9 cellular contexts compared by ENCODE assay signal in genomic region chr4:110163327-110164070, GRCh38. TPM values are rescaled to one million over a fixed set of nuclear protein-coding genes. Genes with fewer than 3 reads are reported as not detected.
A peak's percentile ranks its signal among the peaks of the same experiment; 100 is the strongest.
DNase-seq lines count a peak whose midpoint lies in the region; ATAC-seq, FAIRE-seq and TF ChIP-seq lines count a peak whose summit lies in the region.
"Had no signal": no experiment of that assay in that cellular context is flagged by ENCODE, and none has a peak within 500 bp of the region (broad histone marks: within the 10 kb centered on the region; RNA-seq: fewer than 3 reads in every experiment).

No MANE protein-coding gene starts in this region.

- peaks cover 30% of the 10 kb centered on the region for H3K4me1 ChIP-seq in CD4-positive, alpha-beta memory T cell (ENCODE audit: insufficient read depth, low read length)
- H3K4me1 ChIP-seq in Loucy (ENCODE audit: insufficient read depth, low read length, poor library complexity, severe bottlenecking) (peaks cover 39% of the 10 kb centered on the region), GM12878 (ENCODE audit: control insufficient read depth, insufficient read depth, low read length) (no peaks in the 10 kb centered on the region)
- H3K4me1 ChIP-seq in naive thymus-derived CD4-positive, alpha-beta T cell (ENCODE audit: control insufficient read depth in 2 of 2, insufficient read depth in 2 of 2, low read length in 2 of 2): peaks cover 13 to 22% of the 10 kb centered on the region in 2 donors

- CTCF ChIA-PET in CD4-positive, alpha-beta memory T cell (lab: Charles Lee; ENCODE audit: partially characterized antibody): interaction anchor here (1.1 to 3.0 kb wide), 2 partner anchors 10 to 113 kb away, joined by 4 to 24 read pairs; no protein-coding TSS in a partner anchor
- CTCF ChIA-PET in GM12878 (lab: Yijun Ruan, JAX): interaction anchor here (0.6 to 1.0 kb wide), 3 partner anchors 19 to 22 kb away, joined by 3 read pairs; no protein-coding TSS in a partner anchor
- CTCF ChIA-PET in naive thymus-derived CD4-positive, alpha-beta T cell (lab: Charles Lee): interaction anchor here (0.6 kb wide), 1 partner anchor 504 kb away, joined by 3 read pairs; no protein-coding TSS in a partner anchor

- BruUV-seq in GM12878 (replicated peaks; lab: Mats Ljungman, UMichigan): no TSS peak

- no peaks in the 10 kb centered on the region for H3K9me3 ChIP-seq in CD4-positive, alpha-beta memory T cell (ENCODE audit: control insufficient read depth in 1 of 2, low read length in 2 of 2)
- H3K9me3 ChIP-seq in Loucy (ENCODE audit: insufficient read depth, low read depth, low read length): no peaks in the 10 kb centered on the region
- H3K9me3 ChIP-seq in GM12878 (replicated peaks; ENCODE audit: control insufficient read depth, insufficient read depth, low read length): no peaks in the 10 kb centered on the region; the same call in 2 of the 3 replicates
- no peaks in the 10 kb centered on the region for H3K9me3 ChIP-seq in naive thymus-derived CD4-positive, alpha-beta T cell (ENCODE audit: control insufficient read depth in 2 of 3, low read length in 3 of 3)

- no peaks in the 10 kb centered on the region for H3K27me3 Mint-ChIP-seq in CD4-positive, alpha-beta memory T cell
- no peaks in the 10 kb centered on the region for H3K27me3 Mint-ChIP-seq in naive thymus-derived CD4-positive, alpha-beta T cell

- H4K20me1 ChIP-seq in Loucy (ENCODE audit: insufficient read depth, low read length, poor library complexity, severe bottlenecking) (no peaks in the 10 kb centered on the region), GM12878 (ENCODE audit: control insufficient read depth, insufficient read depth) (no peaks in the 10 kb centered on the region)

- no peak overlapping the region for H2AFZ ChIP-seq in Loucy (ENCODE audit: low read length)
- H2AFZ ChIP-seq in GM12878 (ENCODE audit: control insufficient read depth, low read depth, low read length): no peak overlapping the region

- H3K4me2 ChIP-seq in Loucy (ENCODE audit: low read depth, low read length, poor library complexity, severe bottlenecking) (no peak overlapping the region), GM12878 (ENCODE audit: control insufficient read depth, insufficient read depth) (no peak overlapping the region)

- intact Hi-C loops in CD4-positive, alpha-beta memory T cell (cut with micrococcal nuclease): no loop called here
- intact Hi-C loops in GM12878 (cut with micrococcal nuclease; ENCODE audit: unreplicated experiment): no loop called here
- intact Hi-C loops in naive thymus-derived CD4-positive, alpha-beta T cell (cut with micrococcal nuclease): loop anchor here in 1 of 2 donors (2.0 kb wide), 1 partner anchor 79 kb away; no protein-coding TSS in a partner anchor

- peaks cover 3% of the 10 kb centered on the region for H3F3A ChIP-seq in Loucy (ENCODE audit: low read depth)

- no peak for DNase-seq in CD4-positive, alpha-beta memory T cell
- DNase-seq in GM12878 (ENCODE audit: low read depth, low spot score) (no peak), superior temporal gyrus (ENCODE audit: extremely low spot score) (no peak), GM19239 (ENCODE audit: insufficient read length, low spot score) (no peak), DMS53 treated with DMSO at 0.1 percent for 48 hours (lab: John Stamatoyannopoulos, UW; ENCODE audit: unreplicated experiment) (no peak), KG1 (lab: John Stamatoyannopoulos, UW) (no peak)
- no peak for DNase-seq in naive thymus-derived CD4-positive, alpha-beta T cell
- DNase-seq: activated gamma-delta T cell had no signal

- TF ChIP-seq RAD21 in GM12878 (IDR thresholded peaks at IDR 0.05; ENCODE audit: insufficient read depth, low read depth, low read length): no peak

- H3K9me3 Mint-ChIP-seq in CD4-positive, alpha-beta memory T cell: peaks cover 0 to 4% (median 1%) of the 10 kb centered on the region in 8 donors
- peaks cover 0 to 11% (median 2%) of the 10 kb centered on the region in 11 donors for H3K9me3 Mint-ChIP-seq in naive thymus-derived CD4-positive, alpha-beta T cell

- in situ Hi-C loops in GM12878 (cut with MboI): no loop called here

- POLR2A ChIA-PET in CD4-positive, alpha-beta memory T cell (lab: Charles Lee; ENCODE audit: partially characterized antibody): interaction anchor here (3.0 kb wide), 1 partner anchor 33 kb away, joined by 80 read pairs; the partner anchor contains the start of gene ELOVL6
- POLR2A ChIA-PET in GM12878 (lab: Charles Lee): no interaction called here
- POLR2A ChIA-PET in naive thymus-derived CD4-positive, alpha-beta T cell (lab: Charles Lee): interaction anchor here (0.7 to 2.7 kb wide), 3 partner anchors 22 to 34 kb away, joined by 3 to 31 read pairs (median 3); partner anchors contain the start of gene ELOVL6

- peak overlapping the region in 6 of 7 donors; percentile 58 to 81 (median 77) for H3K27ac Mint-ChIP-seq in CD4-positive, alpha-beta memory T cell
- H3K27ac Mint-ChIP-seq in naive thymus-derived CD4-positive, alpha-beta T cell: peak overlapping the region in 8 of 9 donors; percentile 43 to 96 (median 54)

- no peak for ATAC-seq in GM12878
- no peak for ATAC-seq in naive thymus-derived CD4-positive, alpha-beta T cell

- peaks cover 28% of the 10 kb centered on the region; the same call in 1 of the 2 replicates for H3K79me2 ChIP-seq in Loucy (ENCODE audit: insufficient read depth, low read length)
- H3K79me2 ChIP-seq in GM12878 (ENCODE audit: control insufficient read depth, insufficient read depth, low read length): no peaks in the 10 kb centered on the region

- no peak for TF ChIP-seq POLR2A in GM12878 (IDR thresholded peaks at IDR 0.05; ENCODE audit: low read depth, low read length)

- no peaks in the 10 kb centered on the region for H3K27me3 ChIP-seq in CD4-positive, alpha-beta memory T cell (ENCODE audit: insufficient read depth, low read length)
- H3K27me3 ChIP-seq in Loucy (ENCODE audit: insufficient read depth, low read length, poor library complexity, severe bottlenecking): no peaks in the 10 kb centered on the region
- no peaks in the 10 kb centered on the region for H3K27me3 ChIP-seq in GM12878 (replicated peaks in 1 of 2; ENCODE audit: control insufficient read depth in 2 of 2, insufficient read depth in 2 of 2, low read length in 1 of 2)
- H3K27me3 ChIP-seq in naive thymus-derived CD4-positive, alpha-beta T cell (ENCODE audit: control insufficient read depth in 2 of 2, insufficient read depth in 2 of 2, low read length in 2 of 2): no peaks in the 10 kb centered on the region

- H3K36me3 Mint-ChIP-seq in CD4-positive, alpha-beta memory T cell: peaks cover 2% of the 10 kb centered on the region in 2 donors
- peaks cover 0 to 35% (median 5%) of the 10 kb centered on the region in 5 donors for H3K36me3 Mint-ChIP-seq in naive thymus-derived CD4-positive, alpha-beta T cell

- no peak for TF ChIP-seq EP300 in GM12878 (IDR thresholded peaks at IDR 0.05; ENCODE audit: borderline replicate concordance in 1 of 2, control insufficient read depth in 1 of 2, low read depth in 2 of 2, low read length in 2 of 2)

- 98% methylated on average over 4 of the region's 4 CpGs for WGBS in GM12878 (ENCODE audit: insufficient coverage, insufficient replicate concordance, low lambda C conversion rate, missing lambda C conversion rate)

- H3K9me2 ChIP-seq in Loucy (replicated peaks; ENCODE audit: low read depth, low read length): no peaks in the 10 kb centered on the region

- no peak overlapping the region for H3K27ac ChIP-seq in CD4-positive, alpha-beta memory T cell (ENCODE audit: low read depth, low read length)
- no peak overlapping the region for H3K27ac ChIP-seq in GM12878 (ENCODE audit: control insufficient read depth, insufficient read depth)
- H3K27ac ChIP-seq in naive thymus-derived CD4-positive, alpha-beta T cell (ENCODE audit: low read depth, low read length): no peak overlapping the region

- TF ChIP-seq CTCF in Loucy (conservative IDR thresholded peaks at IDR 0.05; ENCODE audit: low read length) (peak; percentile 27; the same call in 1 of the 2 replicates), GM12878 (IDR thresholded peaks at IDR 0.05 in 2 of 3, conservative IDR thresholded peaks at IDR 0.05 in 1 of 3; ENCODE audit: control insufficient read depth in 2 of 3, extremely low read depth in 1 of 3, insufficient read depth in 1 of 3, low read depth in 3 of 3, low read length in 3 of 3) (no peak)

- H3K36me3 ChIP-seq in CD4-positive, alpha-beta memory T cell (ENCODE audit: insufficient read depth, low read length): no peaks in the 10 kb centered on the region
- H3K36me3 ChIP-seq in Loucy (ENCODE audit: insufficient read depth, low read length) (peaks cover 8% of the 10 kb centered on the region), GM12878 (ENCODE audit: control insufficient read depth in 2 of 2, insufficient read depth in 2 of 2, low read length in 1 of 2) (no peaks in the 10 kb centered on the region)
- no peaks in the 10 kb centered on the region for H3K36me3 ChIP-seq in naive thymus-derived CD4-positive, alpha-beta T cell (ENCODE audit: control insufficient read depth in 2 of 3, insufficient read depth in 3 of 3, low read length in 3 of 3)

- H3K4me3 ChIP-seq in CD4-positive, alpha-beta memory T cell (ENCODE audit: low read length in 2 of 2): no peak overlapping the region
- no peak overlapping the region for H3K4me3 ChIP-seq in Loucy (ENCODE audit: low read length, poor library complexity, severe bottlenecking)
- H3K4me3 ChIP-seq in GM12878: no peak overlapping the region
- H3K4me3 ChIP-seq in naive thymus-derived CD4-positive, alpha-beta T cell (ENCODE audit: low read length): no peak overlapping the region

- no peak overlapping the region for H3K9ac ChIP-seq in Loucy (ENCODE audit: low read depth, low read length, poor library complexity, severe bottlenecking)
- H3K9ac ChIP-seq in GM12878 (ENCODE audit: control insufficient read depth, insufficient read depth, low read length): no peak overlapping the region

- H3K4me3 Mint-ChIP-seq in CD4-positive, alpha-beta memory T cell: peak overlapping the region in 3 of 8 donors; percentile 13 to 52 (median 40)
- H3K4me3 Mint-ChIP-seq in naive thymus-derived CD4-positive, alpha-beta T cell: peak overlapping the region in 2 of 10 donors; percentile 3 to 71

- no peak for FAIRE-seq in GM12878 (lab: Jason Lieb, UNC)
- no peak for FAIRE-seq in GM19239 (lab: Jason Lieb, UNC)

- SMC1A ChIA-PET in GM12878 (lab: Charles Lee; ENCODE audit: uncharacterized antibody, unreplicated experiment): interaction anchor here (1.2 to 5.0 kb wide), 5 partner anchors 10 to 157 kb away, joined by 3 to 27 read pairs (median 5); no protein-coding TSS in a partner anchor

- RAD21 ChIA-PET in GM12878 (lab: Charles Lee; ENCODE audit: unreplicated experiment): interaction anchor here (0.8 kb wide), 1 partner anchor 31 kb away, joined by 3 read pairs; no protein-coding TSS in a partner anchor

- H3K4me1 Mint-ChIP-seq in CD4-positive, alpha-beta memory T cell: peaks cover 23 to 40% (median 33%) of the 10 kb centered on the region in 4 donors
- peaks cover 23 to 41% (median 38%) of the 10 kb centered on the region in 7 donors for H3K4me1 Mint-ChIP-seq in naive thymus-derived CD4-positive, alpha-beta T cell

RNA-seq across cellular contexts. Expression of gene ELOVL6, which starts 34.9 kb away (rescaled TPM):
- total RNA-seq in CD4-positive, alpha-beta memory T cell: 1 to 10 TPM; 3.3 to 3.4 TPM
- 1 to 10 TPM; 1.1 to 1.3 TPM for polyA plus RNA-seq in CD4-positive, alpha-beta memory T cell
- total RNA-seq in GM12878 (2013; cell fraction: nucleolus; rRNA removed): 35.4 and 37.7 TPM in 2 replicates
- total RNA-seq in GM12878 (2014; rRNA removed) (3.9 and 5.6 TPM in 2 replicates), GM12878 (2014; rRNA removed; fragmentation: Illumina TruSeq; extraction: Trizol) (7.7 and 8.7 TPM in 2 replicates), GM12878 (2021) (9.4 and 13.7 TPM in 2 replicates)
- 3.8 TPM for polyA plus RNA-seq in GM12878 (2011; ENCODE audit: low read depth)
- polyA plus RNA-seq in GM12878 (2011; rRNA removed) (33.5 and 34.6 TPM in 2 replicates), GM12878 (2014; fragmentation: Illumina TruSeq; extraction: Trizol) (11.8 and 15.0 TPM in 2 replicates), GM12878 (2014; fragmentation: Nextera tagmentation; extraction: Ambion mirVana) (1 to 10 TPM; 6.3 to 8.5 TPM), GM12878 (2014; rRNA removed) (8.0 and 9.1 TPM in 2 replicates), GM12878 (2016; fragmentation: Nextera tagmentation; extraction: Ambion mirVana) (1 to 10 TPM; 6.0 to 6.8 TPM)
- polyA plus RNA-seq in GM12878 (2011; cell fraction: cytosol; rRNA removed): 12.1 and 12.4 TPM in 2 replicates
- polyA plus RNA-seq in GM12878 (2011; cell fraction: nucleus; rRNA removed): 10.1 and 11.9 TPM in 2 replicates
- 7.9 and 10.6 TPM in 2 replicates for polyA plus RNA-seq in GM12878 (2012)
- polyA minus RNA-seq in GM12878 (2011; rRNA and poly(A)+ RNA removed): 21.8 and 25.9 TPM in 2 replicates
- polyA minus RNA-seq in GM12878 (2011; cell fraction: cytosol; rRNA and poly(A)+ RNA removed): 5.1 and 5.5 TPM in 2 replicates
- 4.7 and 14.1 TPM in 2 replicates for polyA minus RNA-seq in GM12878 (2011; cell fraction: nucleus; rRNA and poly(A)+ RNA removed)
- 10 to 100 TPM in 1 of 5 experiments, 1 to 10 TPM in 2, under 1 TPM in 2; 0.24 to 32.9 (median 2.0) TPM for total RNA-seq in naive thymus-derived CD4-positive, alpha-beta T cell
- under 1 TPM; 0.13 to 0.41 TPM for polyA plus RNA-seq in naive thymus-derived CD4-positive, alpha-beta T cell
